In the genomic region with DNA sequence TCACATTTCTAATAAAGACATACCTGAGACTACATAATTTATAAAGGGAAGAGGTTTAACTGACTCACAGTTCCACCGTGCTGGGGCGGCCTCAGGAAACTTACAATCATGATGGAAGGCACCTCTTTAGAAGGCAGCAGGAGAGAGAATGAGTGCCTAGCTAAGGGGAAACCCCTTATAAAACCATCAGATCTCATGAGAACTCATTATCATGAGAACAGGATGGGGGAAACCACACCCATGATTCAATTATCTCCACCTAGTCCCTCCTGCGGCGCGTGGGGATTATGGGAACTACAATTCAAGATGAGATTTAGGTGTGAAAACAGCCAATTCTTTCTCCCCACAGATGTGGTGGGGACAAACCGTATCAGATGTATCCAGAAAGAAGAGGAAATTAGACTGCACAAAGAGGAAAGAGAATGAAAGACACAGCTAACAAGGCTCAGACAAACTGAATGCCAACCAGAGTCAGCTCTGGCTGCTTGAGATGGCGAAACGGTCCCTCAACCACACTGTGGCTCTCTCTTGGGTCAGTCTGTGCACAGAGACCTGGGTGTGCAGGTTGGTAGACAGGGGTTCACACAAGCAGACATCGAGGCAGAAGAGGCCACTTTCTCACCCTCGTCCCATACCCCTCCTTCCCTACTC, we compare ENCODE assay signal across 15 cellular contexts.
DNase-seq lines count a peak whose midpoint lies in the region; ATAC-seq, FAIRE-seq and TF ChIP-seq lines count a peak whose summit lies in the region.
"Had no signal": no experiment of that assay in that cellular context is flagged by ENCODE, and none has a peak within 500 bp of the region (broad histone marks: within the 10 kb centered on the region; RNA-seq: fewer than 3 reads in every experiment).

No MANE protein-coding gene starts in this region.

- H3K36me3 ChIP-seq in small intestine (ENCODE audit: control insufficient read depth in 2 of 2, insufficient read depth in 2 of 2, low read length in 2 of 2) = no peaks in the 10 kb centered on the region
- H3K36me3 ChIP-seq in gastroesophageal sphincter = no peaks in the 10 kb centered on the region
- H3K36me3 ChIP-seq: SJCRH30, thyroid gland had no signal

- no peaks in the 10 kb centered on the region for H3K9me3 ChIP-seq in small intestine (ENCODE audit: control insufficient read depth, low read depth)
- no peaks in the 10 kb centered on the region for H3K9me3 ChIP-seq in gastroesophageal sphincter
- H3K9me3 ChIP-seq: SJCRH30, thyroid gland had no signal

- no peak for TF ChIP-seq POLR2A in gastroesophageal sphincter (IDR thresholded peaks at IDR 0.05)

- no peak for TF ChIP-seq EP300 in gastroesophageal sphincter (IDR thresholded peaks at IDR 0.05)

- no peak for TF ChIP-seq CTCF in gastroesophageal sphincter (IDR thresholded peaks at IDR 0.05)

- H3K27me3 ChIP-seq in small intestine (ENCODE audit: control insufficient read depth in 2 of 2, insufficient read depth in 2 of 2, low read length in 2 of 2) = no peaks in the 10 kb centered on the region
- no peaks in the 10 kb centered on the region for H3K27me3 ChIP-seq in gastroesophageal sphincter
- H3K27me3 ChIP-seq: SJCRH30, thyroid gland had no signal

- ATAC-seq in HG03039 (IDR thresholded peaks at IDR 0.05; ENCODE audit: unreplicated experiment) = no peak
- no peak for ATAC-seq in gastroesophageal sphincter
- ATAC-seq: left colon had no signal

- no peak for FAIRE-seq in small intestine (lab: Jason Lieb, UNC)
- FAIRE-seq: colon had no signal

- H3K4me1 ChIP-seq in small intestine (ENCODE audit: control insufficient read depth in 2 of 2, insufficient read depth in 1 of 2, low read depth in 1 of 2, low read length in 1 of 2) = no peaks in the 10 kb centered on the region
- no peaks in the 10 kb centered on the region for H3K4me1 ChIP-seq in gastroesophageal sphincter
- H3K4me1 ChIP-seq: SJCRH30, thyroid gland had no signal

- DNase-seq in activated CD4-positive, alpha-beta T cell treated with anti-CD3 and anti-CD28 coated beads for 24 hours (ENCODE audit: low read depth in 2 of 2) = peak; percentile 29 to 42
- no peak for DNase-seq in activated CD4-positive, alpha-beta T cell treated with anti-CD3 and anti-CD28 coated beads, Interleukin-2, amount 50 U/mL, for 1 hour
- DNase-seq in activated T-cell treated with anti-CD3 and anti-CD28 coated beads for 4 hours = peak; percentile 12
- peak; percentile 14 for DNase-seq in small intestine
- peak; percentile 15 for DNase-seq in stimulated activated CD8-positive, alpha-beta memory T cell treated with anti-CD3 and anti-CD28 coated beads, Interleukin-4, amount 100 ng/mL, for 24 hours (ENCODE audit: low read depth)
- no peak for DNase-seq in NCI-H446 (lab: John Stamatoyannopoulos, UW)
- DNase-seq: H7, left colon, NCI-H2081 treated with DMSO at 0.1 percent for 48 hours, SJCRH30, thyroid gland had no signal

- H3K4me3 ChIP-seq in small intestine (ENCODE audit: low read depth in 1 of 2, low read length in 2 of 2) (no peak overlapping the region), gastroesophageal sphincter (no peak overlapping the region)
- H3K4me3 ChIP-seq: SJCRH30, thyroid gland had no signal

- 69 to 81% (median 71%) methylated on average over 10 of the region's 10 CpGs for whole genome bisulfite sequencing in small intestine, 3 donors
- 66 to 90% methylated on average over 4 to 7 of the region's 10 CpGs for WGBS in gastroesophageal sphincter (ENCODE audit: low coverage in 1 of 2), 2 donors

- H3K27ac ChIP-seq in small intestine (ENCODE audit: low read depth in 1 of 2, low read length in 1 of 2) (no peak overlapping the region), gastroesophageal sphincter (no peak overlapping the region)
- H3K27ac ChIP-seq: HL-60, SJCRH30, thyroid gland had no signal

Comparison
In these comparisons a context has a peak if more than half of its experiments do, and no peak if none do; other contexts are left out.
1. DNase-seq: peak in activated CD4-positive, alpha-beta T cell treated with anti-CD3 and anti-CD28 coated beads for 24 hours (2 of 2), activated T-cell treated with anti-CD3 and anti-CD28 coated beads for 4 hours (single experiment), small intestine (single experiment) and stimulated activated CD8-positive, alpha-beta memory T cell treated with anti-CD3 and anti-CD28 coated beads, Interleukin-4, amount 100 ng/mL, for 24 hours (single experiment); none in activated CD4-positive, alpha-beta T cell treated with anti-CD3 and anti-CD28 coated beads, Interleukin-2, amount 50 U/mL, for 1 hour (single experiment) and NCI-H446 (0 of 2).